In genomic region chr4:41029098-41029497, GRCh38 we compare ENCODE assay signal across 19 cellular contexts.
DNase-seq lines count a peak whose midpoint lies in the region; ATAC-seq and TF ChIP-seq lines count a peak whose summit lies in the region.
"Had no signal": no experiment of that assay in that cellular context is flagged by ENCODE, and none has a peak within 500 bp of the region (broad histone marks: within the 10 kb centered on the region; RNA-seq: fewer than 3 reads in every experiment).

No MANE protein-coding gene starts in this region.

- 52 to 68% (median 63%) methylated on average over 3 of the region's 3 CpGs for WGBS in heart left ventricle, 4 donors
- WGBS in urinary bladder = 53% methylated on average over 3 of the region's 3 CpGs

- TF ChIP-seq CTCF in heart left ventricle (IDR thresholded peaks at IDR 0.05) (no peak), endothelial cell (IDR thresholded peaks at IDR 0.05; ENCODE audit: unreplicated experiment) (no peak), nephron progenitor cell (IDR thresholded peaks at IDR 0.05) (no peak)

- H3K27me3 Mint-ChIP-seq in endothelial cell (ENCODE audit: unreplicated experiment) = peaks cover 3% of the 10 kb centered on the region
- peaks cover 3% of the 10 kb centered on the region for H3K27me3 Mint-ChIP-seq in nephron progenitor cell (ENCODE audit: low read depth, poor library complexity)
- no peaks in the 10 kb centered on the region for H3K27me3 Mint-ChIP-seq in activated T-cell treated with anti-CD3 and anti-CD28 coated beads, Interleukin-2, amount 50 U/mL, for 24 hours
- H3K27me3 Mint-ChIP-seq: IgD-negative memory B cell had no signal

- no peaks in the 10 kb centered on the region for H3K27me3 ChIP-seq in heart left ventricle
- H3K27me3 ChIP-seq: MG63, SJCRH30, tibial nerve had no signal

- intact Hi-C loops in heart left ventricle (cut with DNase I) = no loop called here
- intact Hi-C loops in cardiac septum (cut with DNase I) = no loop called here

- H3K4me3 Mint-ChIP-seq in endothelial cell (ENCODE audit: unreplicated experiment) (peak overlapping the region; percentile 3), nephron progenitor cell (peak overlapping the region; percentile 19)
- H3K4me3 Mint-ChIP-seq in activated T-cell treated with anti-CD3 and anti-CD28 coated beads, Interleukin-2, amount 50 U/mL, for 24 hours = no peak overlapping the region
- H3K4me3 Mint-ChIP-seq: IgD-negative memory B cell; stimulated activated effector memory CD8-positive, alpha-beta T cell treated with anti-CD3 and anti-CD28 coated beads, Interleukin-12 subunit alpha, Interleukin-12 subunit beta, amount 100 ng/mL, for 72 hours had no signal

- H3K36me3 Mint-ChIP-seq in endothelial cell (ENCODE audit: low read depth, unreplicated experiment) (peaks cover 47% of the 10 kb centered on the region), nephron progenitor cell (ENCODE audit: low read depth) (peaks cover 69% of the 10 kb centered on the region)
- no peaks in the 10 kb centered on the region for H3K36me3 Mint-ChIP-seq in activated T-cell treated with anti-CD3 and anti-CD28 coated beads, Interleukin-2, amount 50 U/mL, for 24 hours (ENCODE audit: low read depth)
- H3K36me3 Mint-ChIP-seq: stimulated activated effector memory CD8-positive, alpha-beta T cell treated with anti-CD3 and anti-CD28 coated beads, Interleukin-12 subunit alpha, Interleukin-12 subunit beta, amount 100 ng/mL, for 72 hours had no signal

- ATAC-seq in heart left ventricle = peak in 1 of 4 donors; percentile 45
- no peak for ATAC-seq in GM18502 (IDR thresholded peaks at IDR 0.05; ENCODE audit: poor library complexity, unreplicated experiment)
- ATAC-seq: stimulated activated effector memory CD8-positive, alpha-beta T cell treated with anti-CD3 and anti-CD28 coated beads, Interleukin-12 subunit alpha, Interleukin-12 subunit beta, amount 100 ng/mL, for 72 hours had no signal

- H3K27ac ChIP-seq in heart left ventricle (peak overlapping the region in 10 of 12 donors; percentile 19 to 71 (median 36)), urinary bladder (ENCODE audit: low read depth) (peak overlapping the region; percentile 84)
- H3K27ac ChIP-seq: HL-60, SJCRH30 had no signal

- peaks cover 26% of the 10 kb centered on the region for H3K9me3 Mint-ChIP-seq in endothelial cell (ENCODE audit: unreplicated experiment)
- peaks cover 15% of the 10 kb centered on the region for H3K9me3 Mint-ChIP-seq in nephron progenitor cell
- peaks cover 28% of the 10 kb centered on the region for H3K9me3 Mint-ChIP-seq in activated T-cell treated with anti-CD3 and anti-CD28 coated beads, Interleukin-2, amount 50 U/mL, for 24 hours

- no peak for DNase-seq in heart left ventricle
- no peak for DNase-seq in cardiac septum (ENCODE audit: low spot score)
- DNase-seq in endothelial cell (ENCODE audit: low spot score) = no peak
- DNase-seq in nephron progenitor cell = no peak
- no peak for DNase-seq in activated T-cell treated with anti-CD3 and anti-CD28 coated beads, Interleukin-2, amount 50 U/mL, for 24 hours
- DNase-seq in iPS-NIHi7 (ENCODE audit: extremely low spot score) = no peak
- DNase-seq: 8988T, kidney glomerular epithelial cell, MG63, NCI-H2227 treated with DMSO at 0.1 percent for 48 hours, retina had no signal

- H3K4me3 ChIP-seq in heart left ventricle (no peak overlapping the region), urinary bladder (ENCODE audit: low read depth, low read length) (no peak overlapping the region)
- H3K4me3 ChIP-seq: HAP-1, MG63, SJCRH30, tibial nerve had no signal

- H3K27ac Mint-ChIP-seq in endothelial cell (ENCODE audit: unreplicated experiment) = peak overlapping the region; percentile 1
- H3K27ac Mint-ChIP-seq in nephron progenitor cell = peak overlapping the region; percentile 89
- no peak overlapping the region for H3K27ac Mint-ChIP-seq in activated T-cell treated with anti-CD3 and anti-CD28 coated beads, Interleukin-2, amount 50 U/mL, for 24 hours
- H3K27ac Mint-ChIP-seq: IgD-negative memory B cell; stimulated activated effector memory CD8-positive, alpha-beta T cell treated with anti-CD3 and anti-CD28 coated beads, Interleukin-12 subunit alpha, Interleukin-12 subunit beta, amount 100 ng/mL, for 72 hours had no signal

- TF ChIP-seq POLR2A in heart left ventricle (IDR thresholded peaks at IDR 0.05) = no peak

- H3K4me1 Mint-ChIP-seq in endothelial cell (ENCODE audit: unreplicated experiment) (peaks cover 18% of the 10 kb centered on the region), nephron progenitor cell (peaks cover 21% of the 10 kb centered on the region)
- no peaks in the 10 kb centered on the region for H3K4me1 Mint-ChIP-seq in activated T-cell treated with anti-CD3 and anti-CD28 coated beads, Interleukin-2, amount 50 U/mL, for 24 hours (ENCODE audit: low read depth)
- H3K4me1 Mint-ChIP-seq: IgD-negative memory B cell; stimulated activated effector memory CD8-positive, alpha-beta T cell treated with anti-CD3 and anti-CD28 coated beads, Interleukin-12 subunit alpha, Interleukin-12 subunit beta, amount 100 ng/mL, for 72 hours had no signal

- peaks cover 0 to 12% (median 0%) of the 10 kb centered on the region in 9 donors for H3K36me3 ChIP-seq in heart left ventricle
- no peaks in the 10 kb centered on the region for H3K36me3 ChIP-seq in urinary bladder (ENCODE audit: insufficient read depth)
- H3K36me3 ChIP-seq: HAP-1, MG63 had no signal

- H3K9me3 ChIP-seq in heart left ventricle = peaks cover 0 to 37% (median 8%) of the 10 kb centered on the region in 12 donors

- H3K4me1 ChIP-seq in heart left ventricle (peaks cover 0 to 17% (median 1%) of the 10 kb centered on the region in 12 donors), urinary bladder (ENCODE audit: insufficient read depth) (no peaks in the 10 kb centered on the region)
